In the genomic region with DNA sequence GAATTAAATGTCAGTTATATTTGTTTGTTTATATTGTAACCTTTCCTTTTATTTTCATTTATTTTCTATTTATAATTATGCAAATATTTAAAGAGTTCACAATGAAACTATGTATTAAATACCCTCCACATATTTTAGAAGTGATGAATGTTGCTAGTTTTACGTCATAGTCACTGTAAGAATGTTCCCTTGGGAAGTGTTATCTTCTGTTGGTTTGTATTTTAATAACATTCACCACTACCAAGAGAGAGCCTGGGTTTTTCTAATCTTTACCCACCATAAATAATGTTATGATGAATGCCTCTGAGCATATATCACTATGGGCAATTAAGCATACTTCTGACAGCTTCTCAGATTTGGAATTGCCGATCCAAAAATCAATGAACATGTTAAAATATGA, we compare ENCODE assay signal across 22 cellular contexts.
DNase-seq lines count a peak whose midpoint lies in the region; ATAC-seq and TF ChIP-seq lines count a peak whose summit lies in the region.
"Had no signal": no experiment of that assay in that cellular context is flagged by ENCODE, and none has a peak within 500 bp of the region (broad histone marks: within the 10 kb centered on the region; RNA-seq: fewer than 3 reads in every experiment).

No MANE protein-coding gene starts in this region.

- H3K36me3 ChIP-seq in right atrium auricular region (no peaks in the 10 kb centered on the region), SJSA1 (no peaks in the 10 kb centered on the region), smooth muscle cell (ENCODE audit: low read depth) (no peaks in the 10 kb centered on the region)
- H3K36me3 ChIP-seq: esophagus muscularis mucosa, tibial artery had no signal

- H3K4me3 ChIP-seq in right atrium auricular region (no peak overlapping the region), SJSA1 (no peak overlapping the region), fibroblast of mammary gland (ENCODE audit: control insufficient read depth, low read depth, low read length) (no peak overlapping the region), smooth muscle cell (no peak overlapping the region)
- H3K4me3 ChIP-seq: esophagus muscularis mucosa, tibial artery had no signal

- TF ChIP-seq CTCF in right atrium auricular region (IDR thresholded peaks at IDR 0.05) (no peak), fibroblast of mammary gland (conservative IDR thresholded peaks at IDR 0.05; ENCODE audit: control insufficient read depth, insufficient read depth, low read depth, low read length) (no peak), smooth muscle cell (IDR thresholded peaks at IDR 0.05; ENCODE audit: borderline replicate concordance, insufficient read depth, poor library complexity, severe bottlenecking) (no peak), GM10266 (IDR thresholded peaks at IDR 0.05; ENCODE audit: control insufficient read depth, insufficient read depth, low read depth, missing control alignments) (no peak)

- ATAC-seq in Right ventricle myocardium superior (ENCODE audit: poor library complexity) = peak; percentile 43
- no peak for ATAC-seq in GM21423 (IDR thresholded peaks at IDR 0.05; ENCODE audit: unreplicated experiment)
- no peak for ATAC-seq in GM18867 (IDR thresholded peaks at IDR 0.05; ENCODE audit: unreplicated experiment)
- ATAC-seq: stimulated activated effector memory CD8-positive, alpha-beta T cell treated with anti-CD3 and anti-CD28 coated beads, Interleukin-12 subunit alpha, Interleukin-12 subunit beta, amount 100 ng/mL, for 72 hours; T-cell had no signal

- H3K27me3 ChIP-seq in right atrium auricular region (no peaks in the 10 kb centered on the region), SJSA1 (replicated peaks) (no peaks in the 10 kb centered on the region), smooth muscle cell (ENCODE audit: low read depth) (peaks cover 4% of the 10 kb centered on the region)

- intact Hi-C loops in Right ventricle myocardium superior (cut with DNase I) = no loop called here

- no peaks in the 10 kb centered on the region for H3K79me2 ChIP-seq in smooth muscle cell (ENCODE audit: low read depth)

- 40% methylated on average over 2 of the region's 2 CpGs for WGBS in smooth muscle cell (ENCODE audit: low lambda C conversion rate)

- no peaks in the 10 kb centered on the region for H4K20me1 ChIP-seq in smooth muscle cell (ENCODE audit: low read depth)

- H3K4me2 ChIP-seq in smooth muscle cell = peak overlapping the region; percentile 66

- H3K9me3 ChIP-seq in right atrium auricular region (no peaks in the 10 kb centered on the region), SJSA1 (replicated peaks) (no peaks in the 10 kb centered on the region), smooth muscle cell (replicated peaks; ENCODE audit: low read depth) (no peaks in the 10 kb centered on the region)
- H3K9me3 ChIP-seq: esophagus muscularis mucosa, tibial artery had no signal

- no peak overlapping the region for H3K9ac ChIP-seq in smooth muscle cell (ENCODE audit: low read depth)

- DNase-seq in Right ventricle myocardium superior (no peak), right atrium auricular region (ENCODE audit: low spot score) (no peak), SJSA1 (ENCODE audit: low read depth in 1 of 2, low spot score in 2 of 2) (peak in 1 of 2 experiments; percentile 66), fibroblast of mammary gland (ENCODE audit: low read depth) (peak; percentile 31), smooth muscle cell (lab: John Stamatoyannopoulos, UW; ENCODE audit: unreplicated experiment) (no peak), GM10266 (ENCODE audit: extremely low spot score) (no peak)
- DNase-seq: activated CD4-positive, alpha-beta T cell treated with anti-CD3 and anti-CD28 coated beads, Interleukin-2, amount 50 U/mL, for 48 hours; activated T-cell treated with anti-CD3 and anti-CD28 coated beads, Interleukin-2, amount 50 U/mL, for 24 hours; CD4-positive, alpha-beta memory T cell; DND-41; effector CD8-positive, alpha-beta T cell; H9; NCI-H1930; NCI-H446; RPMI8226; T-cell; tibial artery had no signal

- H3F3A ChIP-seq in smooth muscle cell (ENCODE audit: low read depth) = no peaks in the 10 kb centered on the region

- no peak overlapping the region for H2AFZ ChIP-seq in smooth muscle cell (ENCODE audit: low read depth)

- H3K27ac ChIP-seq in right atrium auricular region (no peak overlapping the region), SJSA1 (peak overlapping the region; percentile 59), smooth muscle cell (ENCODE audit: low read depth) (peak overlapping the region; percentile 30)
- H3K27ac ChIP-seq: esophagus muscularis mucosa, HL-60, tibial artery had no signal

- H3K4me1 ChIP-seq in right atrium auricular region (no peaks in the 10 kb centered on the region), SJSA1 (replicated peaks) (peaks cover 22% of the 10 kb centered on the region), smooth muscle cell (ENCODE audit: low read depth) (peaks cover 10% of the 10 kb centered on the region)

Comparison
In these comparisons a context has a peak if more than half of its experiments do, and no peak if none do; other contexts are left out.
1. H3K27ac ChIP-seq: peak in SJSA1 (single experiment) and smooth muscle cell (single experiment); none in right atrium auricular region (0 of 2).